ENCODE assay signal across 8 cellular contexts in the genomic region with DNA sequence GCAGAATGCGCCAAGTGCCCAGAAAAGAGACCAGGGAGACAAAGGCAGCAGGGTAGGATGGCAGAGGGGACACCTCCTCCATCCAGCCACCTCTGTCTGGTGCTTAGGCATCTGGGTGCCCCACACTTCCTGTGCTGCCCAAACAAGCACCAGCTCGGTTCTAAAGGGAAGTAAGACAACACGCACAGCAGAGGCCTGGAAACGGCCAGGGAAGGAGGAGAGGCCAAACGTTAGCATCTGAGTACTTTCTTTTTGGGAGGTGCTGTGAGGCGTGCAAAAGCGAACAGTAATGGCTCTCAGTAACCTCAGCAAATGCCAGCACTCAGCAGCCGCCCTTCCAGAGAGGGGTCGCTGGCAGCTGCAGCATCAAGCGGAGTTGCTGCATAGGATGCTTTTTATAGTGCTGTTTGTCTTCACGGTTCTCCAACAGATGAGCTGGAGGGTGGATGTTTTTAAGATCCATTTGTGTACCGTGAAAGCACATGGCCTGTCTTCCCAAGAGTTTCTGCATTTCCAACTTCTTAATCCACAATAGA.
DNase-seq lines count a peak whose midpoint lies in the region; ATAC-seq and FAIRE-seq lines count a peak whose summit lies in the region.

No MANE protein-coding gene starts in this region.

- DNase-seq in GM18507 (ENCODE audit: extremely low spot score, insufficient read length, low read depth) (no peak), MV-4-11 (lab: John Stamatoyannopoulos, UW) (peak; percentile 84), NCI-H128 (lab: John Stamatoyannopoulos, UW; ENCODE audit: unreplicated experiment) (no peak), NCI-H2081 treated with DMSO at 0.1 percent for 48 hours (lab: John Stamatoyannopoulos, UW) (no peak)

- H3K4me1 ChIP-seq in skeletal muscle tissue (ENCODE audit: control insufficient read depth in 3 of 3, insufficient read depth in 3 of 3, low read length in 3 of 3) = peaks cover 15 to 27% (median 21%) of the 10 kb centered on the region in 3 donors

- ATAC-seq in esophagus mucosa (peak; percentile 50), GM19455 (IDR thresholded peaks at IDR 0.05; ENCODE audit: unreplicated experiment) (no peak), GM19467 (IDR thresholded peaks at IDR 0.05; ENCODE audit: unreplicated experiment) (no peak)

- no peaks in the 10 kb centered on the region for H3K9me3 ChIP-seq in skeletal muscle tissue (ENCODE audit: control insufficient read depth in 3 of 3, low read length in 3 of 3)

- H3K27ac ChIP-seq in skeletal muscle tissue (ENCODE audit: low read depth, low read length) = no peak overlapping the region

- H3K4me3 ChIP-seq in skeletal muscle tissue (ENCODE audit: low read length in 3 of 3) = peak overlapping the region in 2 of 3 donors; percentile 31 to 41

- H3K9ac ChIP-seq in skeletal muscle tissue (ENCODE audit: low read depth in 1 of 3, low read length in 3 of 3) = peak overlapping the region in 1 of 3 donors; percentile 38

- H3K27me3 ChIP-seq in skeletal muscle tissue (ENCODE audit: control insufficient read depth in 3 of 3, insufficient read depth in 3 of 3, low read length in 3 of 3) = no peaks in the 10 kb centered on the region

- no peaks in the 10 kb centered on the region for H3K36me3 ChIP-seq in skeletal muscle tissue (ENCODE audit: control insufficient read depth in 3 of 3, insufficient read depth in 3 of 3, low read length in 3 of 3)

- FAIRE-seq in GM18507 (lab: Jason Lieb, UNC) = peak; percentile 12
